37 cellular contexts compared by ENCODE assay signal in the genomic region with DNA sequence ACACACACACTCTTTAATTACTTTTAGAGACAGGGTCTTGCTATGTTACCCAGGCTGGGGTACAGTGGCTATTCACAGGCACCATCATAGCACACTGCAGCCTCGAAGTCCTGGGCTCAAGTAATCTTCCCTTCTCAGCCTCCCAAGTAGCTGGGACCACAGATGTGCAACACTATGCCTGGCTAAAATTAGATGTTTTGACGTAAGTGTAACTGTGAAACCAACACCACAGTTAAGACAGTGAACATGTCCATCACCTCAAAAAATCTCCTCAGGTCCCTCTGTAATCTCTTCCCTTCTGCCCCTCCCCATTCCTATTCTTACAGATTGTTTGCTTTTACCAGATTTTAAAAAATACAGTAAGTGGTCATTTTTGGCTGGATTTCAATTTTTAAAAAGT.
"Had no signal": no experiment of that assay in that cellular context is flagged by ENCODE, and none has a peak within 500 bp of the region (broad histone marks: within the 10 kb centered on the region; RNA-seq: fewer than 3 reads in every experiment).

No MANE protein-coding gene starts in this region.

- H3K4me3 ChIP-seq: adrenal gland, PC-9 had no signal

- H3K27ac Mint-ChIP-seq: activated CD4-positive, alpha-beta memory T cell treated with anti-CD3 and anti-CD28 coated beads, Interleukin-2, amount 10 ng/mL, durations not matched to agents 7 days and 5 days; activated CD8-positive, alpha-beta memory T cell treated with anti-CD3 and anti-CD28 coated beads, Interleukin-2, amount 10 ng/mL, durations not matched to agents 7 days and 5 days; activated naive CD4-positive, alpha-beta T cell treated with anti-CD3 and anti-CD28 coated beads for 36 hours; activated naive CD4-positive, alpha-beta T cell treated with anti-CD3 and anti-CD28 coated beads, Interleukin-2, amount 50 U/mL, for 72 hours; activated T-helper 1 cell treated with anti-CD3 and anti-CD28 coated beads, Interleukin-12 subunit alpha, Interleukin-12 subunit beta, Interleukin-2, Interleukin-4 antibody, amounts not matched to agents 30 ng/mL and 10 ng/mL and 1 ng/mL, durations not matched to agents 14 hours and 24 hours and 36 hours; brain had no signal

- DNase-seq: activated CD4-positive, alpha-beta memory T cell treated with anti-CD3 and anti-CD28 coated beads, Interleukin-2, amount 10 ng/mL, durations not matched to agents 7 days and 5 days; activated CD4-positive, alpha-beta T cell treated with anti-CD3 and anti-CD28 coated beads for 1 hour; activated CD4-positive, alpha-beta T cell treated with anti-CD3 and anti-CD28 coated beads for 48 hours; activated CD4-positive, CD25-positive, alpha-beta regulatory T cell; activated CD8-positive, alpha-beta memory T cell treated with anti-CD3 and anti-CD28 coated beads for 24 hours; activated CD8-positive, alpha-beta memory T cell treated with anti-CD3 and anti-CD28 coated beads, Interleukin-2, amount 10 ng/mL, durations not matched to agents 7 days and 5 days; activated gamma-delta T cell treated with Interleukin-2 at 50 U/mL for 16 hours; activated naive CD4-positive, alpha-beta T cell treated with anti-CD3 and anti-CD28 coated beads for 36 hours; activated T-cell treated with anti-CD3 and anti-CD28 coated beads, Interleukin-2, amount 50 U/mL, for 1 hour; adrenal gland; caudate nucleus; cerebellar nuclear complex; cortex of kidney; NCI-H1092 treated with DMSO at 0.1 percent for 48 hours; NCI-H1417; NCI-H146; NCI-H187 treated with DMSO at 0.1 percent for 48 hours; NCI-H2081; NCI-H2171 treated with DMSO at 0.1 percent for 48 hours; NCI-H2227 treated with DMSO at 0.1 percent for 48 hours; NCI-H446; NCI-H510A treated with DMSO at 0.1 percent for 48 hours; NCI-H526 treated with DMSO at 0.1 percent for 48 hours; NCI-H774; PC-9; SIG-M5; SW 1271; T-helper 1 cell; T-helper 2 cell; T-helper 9 cell; WERI-Rb-1 had no signal

- H3K27me3 Mint-ChIP-seq: activated CD4-positive, alpha-beta memory T cell treated with anti-CD3 and anti-CD28 coated beads, Interleukin-2, amount 10 ng/mL, durations not matched to agents 7 days and 5 days; activated CD8-positive, alpha-beta memory T cell treated with anti-CD3 and anti-CD28 coated beads, Interleukin-2, amount 10 ng/mL, durations not matched to agents 7 days and 5 days had no signal

- H3K9me3 ChIP-seq: adrenal gland had no signal

- H3K4me3 Mint-ChIP-seq: activated CD4-positive, alpha-beta memory T cell treated with anti-CD3 and anti-CD28 coated beads, Interleukin-2, amount 10 ng/mL, durations not matched to agents 7 days and 5 days; activated CD8-positive, alpha-beta memory T cell treated with anti-CD3 and anti-CD28 coated beads, Interleukin-2, amount 10 ng/mL, durations not matched to agents 7 days and 5 days; activated naive CD4-positive, alpha-beta T cell treated with anti-CD3 and anti-CD28 coated beads for 36 hours; activated T-helper 1 cell treated with anti-CD3 and anti-CD28 coated beads, Interleukin-12 subunit alpha, Interleukin-12 subunit beta, Interleukin-2, Interleukin-4 antibody, amounts not matched to agents 30 ng/mL and 10 ng/mL and 1 ng/mL, durations not matched to agents 14 hours and 24 hours and 36 hours; brain had no signal

- H3K4me2 ChIP-seq: PC-9 had no signal

- H3K36me3 ChIP-seq: adrenal gland had no signal

- H3K4me1 Mint-ChIP-seq: activated CD4-positive, alpha-beta memory T cell treated with anti-CD3 and anti-CD28 coated beads, Interleukin-2, amount 10 ng/mL, durations not matched to agents 7 days and 5 days; activated CD8-positive, alpha-beta memory T cell treated with anti-CD3 and anti-CD28 coated beads, Interleukin-2, amount 10 ng/mL, durations not matched to agents 7 days and 5 days had no signal

- H3K27me3 ChIP-seq: adrenal gland had no signal

- H3K27ac ChIP-seq: adrenal gland, PC-9, RWPE1, WERI-Rb-1 had no signal

- ATAC-seq: activated CD8-positive, alpha-beta memory T cell treated with anti-CD3 and anti-CD28 coated beads, Interleukin-2, amount 10 ng/mL, durations not matched to agents 7 days and 5 days; activated naive CD4-positive, alpha-beta T cell treated with anti-CD3 and anti-CD28 coated beads, Interleukin-2, amount 50 U/mL, for 72 hours; Right ventricle myocardium inferior; SK-N-SH treated with all-trans-retinoic acid at 6 μM for 48 hours had no signal

- H3K9me3 Mint-ChIP-seq: activated CD4-positive, alpha-beta memory T cell treated with anti-CD3 and anti-CD28 coated beads, Interleukin-2, amount 10 ng/mL, durations not matched to agents 7 days and 5 days; activated naive CD4-positive, alpha-beta T cell treated with anti-CD3 and anti-CD28 coated beads for 36 hours; activated naive CD4-positive, alpha-beta T cell treated with anti-CD3 and anti-CD28 coated beads, Interleukin-2, amount 50 U/mL, for 72 hours; activated T-helper 1 cell treated with anti-CD3 and anti-CD28 coated beads, Interleukin-12 subunit alpha, Interleukin-12 subunit beta, Interleukin-2, Interleukin-4 antibody, amounts not matched to agents 30 ng/mL and 10 ng/mL and 1 ng/mL, durations not matched to agents 14 hours and 24 hours and 36 hours; brain had no signal

- H2AFZ ChIP-seq: PC-9 had no signal

- H3K4me1 ChIP-seq: adrenal gland had no signal
